ENCODE assay signal across 8 cellular contexts in genomic region chr2:98569197-98569793, GRCh38. TPM values are rescaled to one million over a fixed set of nuclear protein-coding genes. Genes with fewer than 3 reads are reported as not detected.
A peak's percentile ranks its signal among the peaks of the same experiment; 100 is the strongest.
DNase-seq lines count a peak whose midpoint lies in the region; ATAC-seq, FAIRE-seq and TF ChIP-seq lines count a peak whose summit lies in the region.

No MANE protein-coding gene starts in this region.

- H3K4me3 ChIP-seq in WI38 (ENCODE audit: low read depth, low read length) (no peak overlapping the region), right lobe of liver (no peak overlapping the region)

- ATAC-seq in HG03342 (IDR thresholded peaks at IDR 0.05; ENCODE audit: unreplicated experiment) (peak; percentile 59), right lobe of liver (peak; percentile 54 to 75 (median 70)), GM21367 (IDR thresholded peaks at IDR 0.05; ENCODE audit: unreplicated experiment) (no peak)

- H3K4me1 ChIP-seq in right lobe of liver: no peaks in the 10 kb centered on the region

- WGBS in right lobe of liver (ENCODE audit: insufficient coverage, low coverage, low lambda C conversion rate, missing lambda C conversion rate): 85% methylated on average over 11 of the region's 19 CpGs

- H3K27ac ChIP-seq in right lobe of liver: no peak overlapping the region

- H3K9me3 ChIP-seq in right lobe of liver: no peaks in the 10 kb centered on the region

- peak; percentile 73 for DNase-seq in D721Med (ENCODE audit: insufficient read length, low spot score)
- peak; percentile 38 to 59 for DNase-seq in T47D (ENCODE audit: low read depth in 1 of 2, low spot score in 1 of 2)
- DNase-seq in right lobe of liver: peak in 2 of 3 donors; percentile 57 to 58
- DNase-seq in stimulated activated CD8-positive, alpha-beta memory T cell treated with anti-CD3 and anti-CD28 coated beads, Interleukin-2, amount 100 ng/mL, for 1 hour (ENCODE audit: low read depth in 2 of 2): peak; percentile 50 to 51
- DNase-seq in NCI-H2171 treated with DMSO at 0.1 percent for 48 hours (lab: John Stamatoyannopoulos, UW): no peak

- H3K27me3 ChIP-seq in right lobe of liver: no peaks in the 10 kb centered on the region

- in situ Hi-C loops in T47D (cut with HindIII; ENCODE audit: low pct_unique_long_range_greater_than_20kb, low sequenced_read_pairs): no loop called here

- peaks cover 0 to 25% (median 3%) of the 10 kb centered on the region in 4 donors for H3K36me3 ChIP-seq in right lobe of liver

- TF ChIP-seq CTCF in D721Med (IDR thresholded peaks at IDR 0.05; ENCODE audit: insufficient read depth, missing control alignments): peak; percentile 76
- peak; percentile 78 for TF ChIP-seq CTCF in WI38 (IDR thresholded peaks at IDR 0.05; ENCODE audit: low read depth, low read length)
- TF ChIP-seq CTCF in right lobe of liver (IDR thresholded peaks at IDR 0.05): peak; percentile 64 to 89 (median 82)

- no peak for TF ChIP-seq POLR2A in right lobe of liver (IDR thresholded peaks at IDR 0.05)

- FAIRE-seq in D721Med (lab: Jason Lieb, UNC): no peak

- intact Hi-C loops in right lobe of liver (cut with DNase I): no loop called here

RNA-seq across cellular contexts. Expression of gene COA5, which starts 39.0 kb away (rescaled TPM):
- total RNA-seq in right lobe of liver: 10 to 100 TPM; 12.9 to 23.0 (median 16.7) TPM

RNA-seq across cellular contexts. Expression of gene UNC50, which starts 39.1 kb away (rescaled TPM):
- 10 to 100 TPM; 19.6 to 30.5 (median 22.7) TPM for total RNA-seq in right lobe of liver
